8 cellular contexts compared by ENCODE assay signal in the genomic region with DNA sequence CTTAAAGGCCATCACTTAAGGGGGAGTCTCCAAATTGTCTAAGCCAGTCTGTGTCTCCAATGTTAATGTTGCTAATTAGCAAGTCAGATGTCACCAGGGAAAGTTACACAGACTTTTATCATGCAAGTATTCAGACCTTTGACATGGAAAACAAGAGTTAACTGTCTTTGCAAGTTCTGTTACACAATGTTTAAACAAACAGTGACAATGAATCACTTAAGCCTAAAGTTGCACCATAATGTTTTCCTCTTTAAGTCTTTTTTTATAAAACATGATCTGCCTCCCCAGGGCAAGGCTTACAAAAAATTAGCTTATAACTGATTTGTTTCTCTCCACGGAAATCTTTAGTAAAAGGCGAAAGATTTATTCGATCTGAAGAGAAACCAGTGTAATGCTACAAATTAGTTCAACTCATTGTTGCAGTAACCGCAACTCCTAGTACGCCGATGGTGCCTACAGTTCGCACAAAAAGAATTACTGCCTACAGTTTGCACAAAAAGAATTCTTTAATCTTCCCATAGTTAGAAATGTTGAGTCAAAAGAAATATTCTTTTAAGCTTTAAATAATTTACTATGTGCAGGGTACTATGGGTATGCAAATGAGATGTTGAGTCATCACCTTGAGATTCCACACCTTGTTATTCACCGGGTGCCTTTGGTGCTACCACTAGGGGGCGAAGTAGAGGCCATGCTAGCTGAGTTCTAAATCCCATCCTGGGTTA. TPM values are rescaled to one million over a fixed set of nuclear protein-coding genes. Genes with fewer than 3 reads are reported as not detected.
DNase-seq lines count a peak whose midpoint lies in the region; ATAC-seq and TF ChIP-seq lines count a peak whose summit lies in the region.

No MANE protein-coding gene starts in this region.

- no peak overlapping the region for H2BK120ac ChIP-seq in neuronal stem cell (ENCODE audit: low read depth, low read length)

- H2AFZ ChIP-seq in neuronal stem cell (ENCODE audit: low read length) = no peak overlapping the region

- H3K36me3 ChIP-seq in BJ (ENCODE audit: control insufficient read depth, insufficient read depth, low read length) (no peaks in the 10 kb centered on the region), neuronal stem cell (replicated peaks in 1 of 2; ENCODE audit: control insufficient read depth in 2 of 2, insufficient read depth in 2 of 2, low read length in 2 of 2) (no peaks in the 10 kb centered on the region), transverse colon (no peaks in the 10 kb centered on the region)

- no peak overlapping the region for H4K8ac ChIP-seq in neuronal stem cell (ENCODE audit: low read depth, low read length)

- WGBS in neuronal stem cell (ENCODE audit: extremely low coverage in 2 of 2, insufficient read length in 2 of 2, insufficient replicate concordance in 1 of 2), 2 donors = no CpG with 5 or more reads among the region's 9 CpGs
- WGBS in transverse colon (ENCODE audit: low coverage in 1 of 2), 2 donors = 42 to 51% methylated on average over 8 to 9 of the region's 9 CpGs

- H3K27ac ChIP-seq in neuronal stem cell (replicated peaks; ENCODE audit: low read length) (peak overlapping the region; percentile 16), transverse colon (peak overlapping the region in 2 of 4 donors; percentile 1 to 31)

- H2BK5ac ChIP-seq in neuronal stem cell (ENCODE audit: low read length) = no peak overlapping the region

- no peak overlapping the region for H3K4me2 ChIP-seq in neuronal stem cell (ENCODE audit: insufficient read depth, low read length, poor library complexity, severe bottlenecking)

- TF ChIP-seq POLR2A in transverse colon (IDR thresholded peaks at IDR 0.05) = no peak

- no peak overlapping the region for H2BK15ac ChIP-seq in neuronal stem cell (ENCODE audit: low read length)

- H3K23ac ChIP-seq in neuronal stem cell (ENCODE audit: low read depth, low read length, poor library complexity) = no peak overlapping the region

- H3K18ac ChIP-seq in neuronal stem cell (ENCODE audit: low read length) = no peak overlapping the region

- H3K4me1 ChIP-seq in neuronal stem cell (ENCODE audit: control insufficient read depth in 2 of 2, insufficient read depth in 1 of 2, low read depth in 1 of 2, low read length in 2 of 2) (peaks cover 3 to 11% of the 10 kb centered on the region in 2 donors), transverse colon (no peaks in the 10 kb centered on the region)

- no peak overlapping the region for H3K4me3 ChIP-seq in BJ (ENCODE audit: low read depth, low read length)
- H3K4me3 ChIP-seq in epithelial cell of proximal tubule (ENCODE audit: low read depth, low read length) = no peak overlapping the region
- no peak overlapping the region for H3K4me3 ChIP-seq in neuronal stem cell (ENCODE audit: low read length in 2 of 2)
- no peak overlapping the region for H3K4me3 ChIP-seq in transverse colon

- no peak overlapping the region for H3K9ac ChIP-seq in neuronal stem cell (ENCODE audit: low read depth, low read length, poor library complexity)

- H3K27me3 ChIP-seq in BJ (ENCODE audit: control insufficient read depth, insufficient read depth, low read length) = no peaks in the 10 kb centered on the region
- no peaks in the 10 kb centered on the region for H3K27me3 ChIP-seq in neuronal stem cell (ENCODE audit: control insufficient read depth in 3 of 3, insufficient read depth in 3 of 3, low read depth in 1 of 3, low read length in 3 of 3)
- H3K27me3 ChIP-seq in transverse colon = no peaks in the 10 kb centered on the region

- DNase-seq in BJ (ENCODE audit: low read depth) (peak; percentile 65), NCI-H526 (lab: John Stamatoyannopoulos, UW) (peak; percentile 80 to 93), epithelial cell of proximal tubule (ENCODE audit: low read depth) (peak; percentile 99), neuronal stem cell (ENCODE audit: low spot score) (peak; percentile 79), transverse colon (peak; percentile 63)
- DNase-seq in activated CD4-positive, alpha-beta T cell treated with anti-CD3 and anti-CD28 coated beads, Interleukin-2, amount 50 U/mL, for 48 hours = peak; percentile 82 to 87

- H3K4ac ChIP-seq in neuronal stem cell (ENCODE audit: low read length) = no peak overlapping the region

- no peak overlapping the region for H4K91ac ChIP-seq in neuronal stem cell (ENCODE audit: low read depth, low read length, poor library complexity)

- H3K79me1 ChIP-seq in neuronal stem cell (ENCODE audit: low read depth, low read length) = no peaks in the 10 kb centered on the region

- POLR2A ChIA-PET in BJ (lab: Charles Lee) = interaction anchor here (1.0 kb wide), 1 partner anchor 20 kb away, joined by 3 read pairs; no protein-coding TSS in a partner anchor

- ATAC-seq in GM18867 (IDR thresholded peaks at IDR 0.05; ENCODE audit: unreplicated experiment) (peak; percentile 71), HG03060 (IDR thresholded peaks at IDR 0.05; ENCODE audit: low read depth, unreplicated experiment) (peak; percentile 84)

- H2BK12ac ChIP-seq in neuronal stem cell (ENCODE audit: low read length) = no peak overlapping the region

- H3K9me3 ChIP-seq in neuronal stem cell (replicated peaks in 1 of 2; ENCODE audit: control insufficient read depth in 2 of 2, insufficient read depth in 1 of 2, low read depth in 1 of 2, low read length in 2 of 2) = no peaks in the 10 kb centered on the region
- no peaks in the 10 kb centered on the region for H3K9me3 ChIP-seq in transverse colon

- in situ Hi-C loops in transverse colon (cut with MboI; ENCODE audit: low pct_ligation_motif_present in 1 of 4, low pct_unique_long_range_greater_than_20kb in 1 of 4, low sequenced_read_pairs in 3 of 4) = no loop called here

- TF ChIP-seq EP300 in transverse colon (IDR thresholded peaks at IDR 0.05; ENCODE audit: low read depth) = no peak

- CTCF ChIA-PET in BJ (lab: Yijun Ruan, JAX) = interaction anchor here (0.6 to 9.0 kb wide), 14 partner anchors 9 to 760 kb away, joined by 3 to 62 read pairs (median 8); partner anchors contain the start of gene KCNH1

- peak; percentile 80 for TF ChIP-seq CTCF in BJ (IDR thresholded peaks at IDR 0.05; ENCODE audit: insufficient read depth, low read depth, low read length)
- TF ChIP-seq CTCF in epithelial cell of proximal tubule (conservative IDR thresholded peaks at IDR 0.05; ENCODE audit: low read depth, low read length) = peak; percentile 100
- peak; percentile 30 to 53 (median 40) for TF ChIP-seq CTCF in transverse colon (IDR thresholded peaks at IDR 0.05)

- H2AK5ac ChIP-seq in neuronal stem cell (ENCODE audit: low read depth, low read length) = no peak overlapping the region

- no peak overlapping the region for H3K14ac ChIP-seq in neuronal stem cell (ENCODE audit: low read length)

- intact Hi-C loops in transverse colon (cut with DNase I; ENCODE audit: low total_unique reads) = no loop called here

RNA-seq across cellular contexts. Expression of gene HHAT, which starts 45.3 kb away (rescaled TPM):
- 6.6 and 7.2 TPM in 2 replicates for polyA plus RNA-seq in BJ (2011; rRNA removed)
- 9.8 and 10.7 TPM in 2 replicates for polyA minus RNA-seq in BJ (2011; rRNA and poly(A)+ RNA removed)
- total RNA-seq in epithelial cell of proximal tubule (10.9 and 13.7 TPM in 2 replicates), transverse colon (10 to 100 TPM in 1 of 4 donors, 1 to 10 TPM in 3; 2.2 to 11.6 (median 7.3) TPM)
- polyA plus RNA-seq in neuronal stem cell (2013, experiment 1 of 2) = 6.4 TPM
- polyA plus RNA-seq in neuronal stem cell (2013, experiment 2 of 2) = 7.0 TPM

Comparison
In these comparisons a context has a peak if more than half of its experiments do, and no peak if none do; other contexts are left out.
1. CTCF ChIP-seq: peak in every context shown above with its lines; median percentile 100 in epithelial cell of proximal tubule; 80 in BJ; 40 in transverse colon.